Comparison of ENCODE assay signal across 24 cellular contexts in genomic region chr1:7587108-7587507, GRCh38.
"Had no signal": no experiment of that assay in that cellular context is flagged by ENCODE, and none has a peak within 500 bp of the region (broad histone marks: within the 10 kb centered on the region; RNA-seq: fewer than 3 reads in every experiment).

No MANE protein-coding gene starts in this region.

- H3K4me1 ChIP-seq: psoas muscle had no signal

- H3K9me3 ChIP-seq: esophagus muscularis mucosa, left ventricle myocardium inferior, neutrophil, ovary, psoas muscle, right atrium auricular region, stomach, testis had no signal

- ATAC-seq: activated CD4-positive, alpha-beta T cell treated with anti-CD3 and anti-CD28 coated beads for 36 hours; activated naive CD4-positive, alpha-beta T cell treated with anti-CD3 and anti-CD28 coated beads, Interleukin-2, amount 50 U/mL, for 72 hours; activated T-helper 17 cell treated with anti-CD3 and anti-CD28 coated beads, Interleukin-2, amount 50 U/mL, for 72 hours; psoas muscle had no signal

- DNase-seq: activated CD4-positive, alpha-beta T cell treated with anti-CD3 and anti-CD28 coated beads for 36 hours; activated CD4-positive, alpha-beta T cell treated with anti-CD3 and anti-CD28 coated beads, Interleukin-2, amount 50 U/mL, for 4 hours; activated CD8-positive, alpha-beta memory T cell treated with anti-CD3 and anti-CD28 coated beads for 24 hours; activated CD8-positive, alpha-beta memory T cell treated with anti-CD3 and anti-CD28 coated beads, Interleukin-2, amount 50 U/mL, for 4 hours; activated T-cell treated with anti-CD3 and anti-CD28 coated beads, Interleukin-2, amount 50 U/mL, for 24 hours; glutamatergic neuron; immature natural killer cell; kidney glomerular epithelial cell; left ventricle myocardium inferior; midbrain; psoas muscle; stimulated activated CD4-positive, alpha-beta T cell treated with anti-CD3 and anti-CD28 coated beads, Interleukin-2, amount 100 ng/mL, for 24 hours; stomach; T-helper 1 cell; testis had no signal

- H3K36me3 ChIP-seq: esophagus muscularis mucosa, left ventricle myocardium inferior, neutrophil, ovary, right atrium auricular region, stomach had no signal

- H3K27me3 ChIP-seq: esophagus muscularis mucosa, hepatocyte, neutrophil, ovary, right atrium auricular region, testis had no signal

- H3K4me3 ChIP-seq: coronary artery, esophagus muscularis mucosa, hepatocyte, left ventricle myocardium inferior, ovary, psoas muscle, right atrium auricular region, skin epidermis, stomach, testis had no signal

- H3K27ac ChIP-seq: coronary artery, esophagus muscularis mucosa, hepatocyte, neutrophil, ovary, psoas muscle, right atrium auricular region, skin epidermis, testis had no signal
